Comparison of ENCODE assay signal across 17 cellular contexts in the genomic region with DNA sequence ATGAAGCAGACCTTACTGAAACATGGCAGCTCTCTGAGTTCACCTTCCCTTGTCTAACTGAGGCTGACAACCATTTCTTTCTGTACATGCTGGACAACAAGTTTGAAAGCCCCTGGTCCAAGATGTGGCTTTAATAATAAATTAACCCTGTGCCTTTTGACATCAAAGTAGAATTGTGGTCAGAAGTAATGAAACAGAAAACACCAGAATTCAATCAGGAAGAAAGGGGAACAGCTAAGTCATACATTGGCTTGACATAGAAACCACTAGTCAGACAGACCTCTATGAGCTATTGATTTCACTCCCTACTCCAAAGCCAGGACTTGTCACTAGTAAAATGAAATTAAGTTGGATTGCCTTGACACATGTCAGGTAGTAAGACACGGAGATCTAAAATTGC.
DNase-seq lines count a peak whose midpoint lies in the region; ATAC-seq, FAIRE-seq and TF ChIP-seq lines count a peak whose summit lies in the region.
"Had no signal": no experiment of that assay in that cellular context is flagged by ENCODE, and none has a peak within 500 bp of the region (broad histone marks: within the 10 kb centered on the region; RNA-seq: fewer than 3 reads in every experiment).

No MANE protein-coding gene starts in this region.

- H3K27me3 Mint-ChIP-seq in activated T-cell treated with anti-CD3 and anti-CD28 coated beads, Interleukin-2, amount 50 U/mL, for 72 hours (ENCODE audit: low read depth), result peaks cover 12% of the 10 kb centered on the region
- no peaks in the 10 kb centered on the region for H3K27me3 Mint-ChIP-seq in stimulated activated naive B cell treated with anti-CD40 and anti-IgM and Interleukin-4, amounts not matched to agents 10 μg/mL and 1 μg/mL and 100 μg/mL, for 72 hours
- H3K27me3 Mint-ChIP-seq: activated B cell treated with CpG ODN at 0.5 μM for 24 hours; stimulated activated naive CD8-positive, alpha-beta T cell treated with anti-CD3 and anti-CD28 coated beads, Interleukin-15, Interleukin-2, amounts not matched to agents 100 ng/mL and 50 ng/mL, for 24 hours had no signal

- ATAC-seq in activated T-cell treated with anti-CD3 and anti-CD28 coated beads, Interleukin-2, amount 50 U/mL, for 72 hours (replicated peaks in 1 of 2), result peak; percentile 30 to 46
- ATAC-seq in HG03159 (IDR thresholded peaks at IDR 0.05; ENCODE audit: unreplicated experiment), result peak; percentile 79
- peak; percentile 41 to 72 for ATAC-seq in stimulated activated naive B cell treated with anti-CD40 and anti-IgM and Interleukin-4, amounts not matched to agents 10 μg/mL and 1 μg/mL and 100 μg/mL, for 72 hours (replicated peaks)
- ATAC-seq: A549 had no signal

- no peaks in the 10 kb centered on the region for H3K9me3 Mint-ChIP-seq in activated T-cell treated with anti-CD3 and anti-CD28 coated beads, Interleukin-2, amount 50 U/mL, for 72 hours
- peaks cover 0 to 2% of the 10 kb centered on the region in 2 donors for H3K9me3 Mint-ChIP-seq in stimulated activated naive B cell treated with anti-CD40 and anti-IgM and Interleukin-4, amounts not matched to agents 10 μg/mL and 1 μg/mL and 100 μg/mL, for 72 hours

- DNase-seq in activated T-cell treated with anti-CD3 and anti-CD28 coated beads, Interleukin-2, amount 50 U/mL, for 72 hours, result no peak
- DNase-seq in activated T-cell treated with anti-CD3 and anti-CD28 coated beads for 4 hours, result no peak
- DNase-seq in H54 (ENCODE audit: insufficient read length, low spot score), result no peak
- no peak for DNase-seq in stimulated activated naive B cell treated with anti-CD40 and anti-IgM and Interleukin-4, amounts not matched to agents 10 μg/mL and 1 μg/mL and 100 μg/mL, for 72 hours
- DNase-seq in NCI-H128 (lab: John Stamatoyannopoulos, UW; ENCODE audit: unreplicated experiment), result no peak
- no peak for DNase-seq in NCI-H2029 treated with DMSO at 0.1 percent for 48 hours (lab: John Stamatoyannopoulos, UW)
- DNase-seq in urothelium cell line (ENCODE audit: low spot score), result no peak
- DNase-seq: activated B cell treated with CpG ODN at 0.5 μM for 24 hours; activated gamma-delta T cell; DMS 273 treated with DMSO at 0.1 percent for 48 hours; midbrain; NCI-H1048; NCI-H748 treated with DMSO at 0.1 percent for 48 hours; stimulated activated CD4-positive, alpha-beta T cell treated with anti-CD3 and anti-CD28 coated beads, Interleukin-2, amount 100 ng/mL, for 24 hours had no signal

- H3K4me1 Mint-ChIP-seq in activated T-cell treated with anti-CD3 and anti-CD28 coated beads, Interleukin-2, amount 50 U/mL, for 72 hours (ENCODE audit: low read depth), result peaks cover 16% of the 10 kb centered on the region
- peaks cover 16 to 25% of the 10 kb centered on the region in 2 donors for H3K4me1 Mint-ChIP-seq in stimulated activated naive B cell treated with anti-CD40 and anti-IgM and Interleukin-4, amounts not matched to agents 10 μg/mL and 1 μg/mL and 100 μg/mL, for 72 hours

- no peak for TF ChIP-seq POLR2A in H54 (IDR thresholded peaks at IDR 0.05; ENCODE audit: low read depth, low read length)

- FAIRE-seq in H54 (lab: Jason Lieb, UNC) (peak; percentile 57), urothelium cell line (lab: Jason Lieb, UNC) (no peak)
- FAIRE-seq: A549 had no signal

- no peak overlapping the region for H3K4me3 Mint-ChIP-seq in activated T-cell treated with anti-CD3 and anti-CD28 coated beads, Interleukin-2, amount 50 U/mL, for 72 hours
- no peak overlapping the region for H3K4me3 Mint-ChIP-seq in stimulated activated naive B cell treated with anti-CD40 and anti-IgM and Interleukin-4, amounts not matched to agents 10 μg/mL and 1 μg/mL and 100 μg/mL, for 72 hours
- H3K4me3 Mint-ChIP-seq: activated B cell treated with CpG ODN at 0.5 μM for 24 hours; stimulated activated naive CD8-positive, alpha-beta T cell treated with anti-CD3 and anti-CD28 coated beads, Interleukin-15, Interleukin-2, amounts not matched to agents 100 ng/mL and 50 ng/mL, for 24 hours had no signal

- peaks cover 4 to 9% of the 10 kb centered on the region in 2 donors for H3K36me3 Mint-ChIP-seq in activated T-cell treated with anti-CD3 and anti-CD28 coated beads, Interleukin-2, amount 50 U/mL, for 72 hours (ENCODE audit: insufficient read depth in 2 of 2)
- H3K36me3 Mint-ChIP-seq in stimulated activated naive B cell treated with anti-CD40 and anti-IgM and Interleukin-4, amounts not matched to agents 10 μg/mL and 1 μg/mL and 100 μg/mL, for 72 hours, result peaks cover 4 to 36% of the 10 kb centered on the region in 2 donors

- no peak overlapping the region for H3K27ac Mint-ChIP-seq in activated T-cell treated with anti-CD3 and anti-CD28 coated beads, Interleukin-2, amount 50 U/mL, for 72 hours
- H3K27ac Mint-ChIP-seq in stimulated activated naive B cell treated with anti-CD40 and anti-IgM and Interleukin-4, amounts not matched to agents 10 μg/mL and 1 μg/mL and 100 μg/mL, for 72 hours, result no peak overlapping the region
- H3K27ac Mint-ChIP-seq: activated B cell treated with CpG ODN at 0.5 μM for 24 hours; stimulated activated naive CD8-positive, alpha-beta T cell treated with anti-CD3 and anti-CD28 coated beads, Interleukin-15, Interleukin-2, amounts not matched to agents 100 ng/mL and 50 ng/mL, for 24 hours had no signal
